7 cellular contexts compared by ENCODE assay signal in genomic region chr17:67441052-67441738, GRCh38.
DNase-seq lines count a peak whose midpoint lies in the region; ATAC-seq and TF ChIP-seq lines count a peak whose summit lies in the region.

No MANE protein-coding gene starts in this region.

- no peak overlapping the region for H4K5ac ChIP-seq in mesendoderm (ENCODE audit: low read length)

- no peak overlapping the region for H3K18ac ChIP-seq in mesendoderm (ENCODE audit: low read length)

- H3K27ac ChIP-seq in mesendoderm (ENCODE audit: low read depth, low read length), result no peak overlapping the region

- no peak overlapping the region for H2BK5ac ChIP-seq in mesendoderm (ENCODE audit: low read length)

- H3K23ac ChIP-seq in mesendoderm (ENCODE audit: low read length), result no peak overlapping the region

- peak overlapping the region; percentile 22 for H3K4me3 ChIP-seq in astrocyte of the spinal cord (ENCODE audit: low read depth, low read length)
- no peak overlapping the region for H3K4me3 ChIP-seq in mesendoderm (ENCODE audit: low read length)
- H3K4me3 ChIP-seq in H7 (ENCODE audit: insufficient read depth, low read depth, low read length), result no peak overlapping the region

- peaks cover 6% of the 10 kb centered on the region for H3K79me1 ChIP-seq in mesendoderm (ENCODE audit: low read length)

- in situ Hi-C loops in astrocyte of the spinal cord (cut with HindIII; ENCODE audit: low sequenced_read_pairs), result no loop called here

- H2BK120ac ChIP-seq in mesendoderm (ENCODE audit: low read depth, low read length), result no peak overlapping the region

- no peak overlapping the region for H3K4me2 ChIP-seq in mesendoderm (ENCODE audit: low read length)

- no peak overlapping the region for H2BK15ac ChIP-seq in mesendoderm (replicated peaks; ENCODE audit: low read depth)

- no peak overlapping the region for H3K56ac ChIP-seq in mesendoderm (ENCODE audit: low read length)

- DNase-seq in HK-2 (ENCODE audit: unreplicated experiment), result peak; percentile 49
- DNase-seq in T-helper 9 cell, result peak; percentile 65
- peak; percentile 74 for DNase-seq in astrocyte of the spinal cord (ENCODE audit: low read depth, low spot score)
- DNase-seq in mesendoderm, result peak; percentile 46
- peak; percentile 43 for DNase-seq in stimulated activated CD8-positive, alpha-beta memory T cell treated with anti-CD3 and anti-CD28 coated beads, Interleukin-4, amount 100 ng/mL, for 24 hours (ENCODE audit: low read depth)
- no peak for DNase-seq in H7

- no peak for ATAC-seq in HG03108 (IDR thresholded peaks at IDR 0.05; ENCODE audit: unreplicated experiment)

- H3K36me3 ChIP-seq in mesendoderm (ENCODE audit: control insufficient read depth, insufficient read depth, low read length) (no peaks in the 10 kb centered on the region), H7 (replicated peaks; ENCODE audit: control insufficient read depth, insufficient read depth, low read length) (no peaks in the 10 kb centered on the region)

- H2AK5ac ChIP-seq in mesendoderm (ENCODE audit: low read length), result no peak overlapping the region

- H3K4me1 ChIP-seq in mesendoderm (ENCODE audit: control insufficient read depth, low read depth, low read length), result peaks cover 3% of the 10 kb centered on the region

- no peak overlapping the region for H4K8ac ChIP-seq in mesendoderm (ENCODE audit: low read depth, low read length)

- H3K79me2 ChIP-seq in mesendoderm (ENCODE audit: control insufficient read depth, insufficient read depth, low read length), result peaks cover 11% of the 10 kb centered on the region

- no peak overlapping the region for H3K9ac ChIP-seq in mesendoderm (ENCODE audit: low read length)

- no CpG with 5 or more reads among the region's 15 CpGs for WGBS in mesendoderm (ENCODE audit: extremely low coverage, insufficient coverage, low lambda C conversion rate)

- no peak for TF ChIP-seq CTCF in astrocyte of the spinal cord (IDR thresholded peaks at IDR 0.05; ENCODE audit: low read depth, low read length)

- H3K27me3 ChIP-seq in mesendoderm (ENCODE audit: insufficient read depth, low read length, poor library complexity) (no peaks in the 10 kb centered on the region), H7 (ENCODE audit: control insufficient read depth, insufficient read depth, low read length) (no peaks in the 10 kb centered on the region)

- no peak overlapping the region for H3K4ac ChIP-seq in mesendoderm (ENCODE audit: low read depth, low read length)
